In genomic region chr10:115093776-115094361, GRCh38 we compare ENCODE assay signal across 8 cellular contexts. TPM values are rescaled to one million over a fixed set of nuclear protein-coding genes. Genes with fewer than 3 reads are reported as not detected.
DNase-seq lines count a peak whose midpoint lies in the region; ATAC-seq, FAIRE-seq and TF ChIP-seq lines count a peak whose summit lies in the region.

No MANE protein-coding gene starts in this region.

- TF ChIP-seq POLR2A in testis (IDR thresholded peaks at IDR 0.05): no peak

- H3K9ac ChIP-seq in kidney (ENCODE audit: low read length in 2 of 2): peak overlapping the region in 1 of 2 donors; percentile 31

- TF ChIP-seq CTCF in ascending aorta (IDR thresholded peaks at IDR 0.05) (peak in 1 of 3 experiments; percentile 39), kidney (IDR thresholded peaks at IDR 0.05; ENCODE audit: borderline replicate concordance, extremely low read depth, insufficient read depth) (peak; percentile 14), testis (IDR thresholded peaks at IDR 0.05) (no peak)

- peak; percentile 37 for DNase-seq in NCI-H1092 treated with DMSO at 0.1 percent for 48 hours (lab: John Stamatoyannopoulos, UW)
- DNase-seq in NCI-H1092 (lab: John Stamatoyannopoulos, UW): no peak
- DNase-seq in ascending aorta (ENCODE audit: low spot score in 2 of 2): peak in 1 of 2 donors; percentile 68
- DNase-seq in kidney: peak; percentile 80
- DNase-seq in testis: peak; percentile 41
- no peak for DNase-seq in occipital lobe (lab: John Stamatoyannopoulos, UW)

- peak overlapping the region; percentile 83 to 94 (median 84) for H3K4me3 Mint-ChIP-seq in IgD-negative memory B cell

- peaks cover 5 to 13% (median 11%) of the 10 kb centered on the region in 3 donors for H3K4me1 Mint-ChIP-seq in IgD-negative memory B cell

- 2 to 7% methylated on average over 8 to 35 of the region's 61 CpGs for WGBS in testis, 2 donors

- H3K4me3 ChIP-seq in ascending aorta: peak overlapping the region; percentile 80 to 92
- H3K4me3 ChIP-seq in kidney (ENCODE audit: low read length in 2 of 2): peak overlapping the region; percentile 30 to 36
- peak overlapping the region; percentile 66 to 74 for H3K4me3 ChIP-seq in testis

- peaks cover 0 to 2% (median 0%) of the 10 kb centered on the region in 3 donors for H3K9me3 Mint-ChIP-seq in IgD-negative memory B cell

- H3K27me3 ChIP-seq in ascending aorta: no peaks in the 10 kb centered on the region
- H3K27me3 ChIP-seq in testis: no peaks in the 10 kb centered on the region

- peaks cover 14% of the 10 kb centered on the region for H3K27me3 Mint-ChIP-seq in IgD-negative memory B cell

- no peaks in the 10 kb centered on the region for H3K36me3 Mint-ChIP-seq in IgD-negative memory B cell

- intact Hi-C loops in ascending aorta (cut with DNase I) (loop anchor here (1.0 to 10.0 kb wide), 6 partner anchors 94 to 461 kb away; partner anchors contain the start of genes FHIP2A and TRUB1), kidney (cut with DNase I) (no loop called here), testis (cut with DNase I; ENCODE audit: low total_unique reads) (no loop called here)

- H3K4me1 ChIP-seq in ascending aorta (peaks cover 0 to 4% of the 10 kb centered on the region in 2 donors), kidney (ENCODE audit: control insufficient read depth in 1 of 2, insufficient read depth in 1 of 2, low read depth in 1 of 2, low read length in 2 of 2) (peaks cover 0 to 5% of the 10 kb centered on the region in 2 donors), testis (no peaks in the 10 kb centered on the region)

- FAIRE-seq in kidney (lab: Jason Lieb, UNC): no peak

- H3K27ac Mint-ChIP-seq in IgD-negative memory B cell: peak overlapping the region; percentile 24 to 50 (median 46)

- peak; percentile 61 for ATAC-seq in GM21723 (IDR thresholded peaks at IDR 0.05; ENCODE audit: unreplicated experiment)

- H3K27ac ChIP-seq in ascending aorta: peak overlapping the region; percentile 72 to 94
- H3K27ac ChIP-seq in kidney (ENCODE audit: low read depth in 2 of 2, low read length in 2 of 2): peak overlapping the region in 1 of 2 donors; percentile 45
- H3K27ac ChIP-seq in testis: peak overlapping the region; percentile 70 to 80

- no peaks in the 10 kb centered on the region for H3K9me3 ChIP-seq in ascending aorta
- H3K9me3 ChIP-seq in kidney (ENCODE audit: control insufficient read depth in 1 of 2, low read length in 2 of 2): no peaks in the 10 kb centered on the region
- H3K9me3 ChIP-seq in testis: no peaks in the 10 kb centered on the region

- H3K36me3 ChIP-seq in ascending aorta (no peaks in the 10 kb centered on the region), kidney (ENCODE audit: control insufficient read depth in 1 of 2, insufficient read depth in 2 of 2, low read length in 2 of 2) (no peaks in the 10 kb centered on the region), testis (ENCODE audit: low read depth, missing control alignments) (no peaks in the 10 kb centered on the region)

RNA-seq across cellular contexts. Expression of gene ATRNL1, which starts 0.7 kb away (rescaled TPM):
- polyA plus RNA-seq in IgD-negative memory B cell: 2.5 TPM
- 15.4 TPM for total RNA-seq in ascending aorta
- 7.1 TPM for total RNA-seq in kidney
- polyA plus RNA-seq in kidney (ENCODE audit: insufficient read depth, low read depth, low replicate concordance): 2.4 TPM
- total RNA-seq in testis: 10 to 100 TPM; 45.7 to 61.3 TPM
- 32.4 TPM for polyA plus RNA-seq in testis (ENCODE audit: insufficient read depth, low read depth, low replicate concordance)
- total RNA-seq in occipital lobe: 856 TPM

Comparison
In these comparisons a context has a peak if more than half of its experiments do, and no peak if none do; other contexts are left out.
1. DNase-seq: peak in NCI-H1092 treated with DMSO at 0.1 percent for 48 hours (single experiment), kidney (single experiment) and testis (single experiment); none in NCI-H1092 (single experiment) and occipital lobe (single experiment).
2. H3K4me3 ChIP-seq: peak in every context shown above with its lines; median percentile 86 in ascending aorta; 70 in testis; 33 in kidney.
3. RNA of gene ATRNL1, which starts 0.7 kb away (total RNA-seq): 856 TPM in occipital lobe (single experiment); 45.7 to 61.3 TPM in testis, 15.4 TPM in ascending aorta (single experiment) and 7.1 TPM in kidney (single experiment); every median in the first group is over 10 times any median in the second.